Comparison of ENCODE assay signal across 2 cellular contexts in the genomic region with DNA sequence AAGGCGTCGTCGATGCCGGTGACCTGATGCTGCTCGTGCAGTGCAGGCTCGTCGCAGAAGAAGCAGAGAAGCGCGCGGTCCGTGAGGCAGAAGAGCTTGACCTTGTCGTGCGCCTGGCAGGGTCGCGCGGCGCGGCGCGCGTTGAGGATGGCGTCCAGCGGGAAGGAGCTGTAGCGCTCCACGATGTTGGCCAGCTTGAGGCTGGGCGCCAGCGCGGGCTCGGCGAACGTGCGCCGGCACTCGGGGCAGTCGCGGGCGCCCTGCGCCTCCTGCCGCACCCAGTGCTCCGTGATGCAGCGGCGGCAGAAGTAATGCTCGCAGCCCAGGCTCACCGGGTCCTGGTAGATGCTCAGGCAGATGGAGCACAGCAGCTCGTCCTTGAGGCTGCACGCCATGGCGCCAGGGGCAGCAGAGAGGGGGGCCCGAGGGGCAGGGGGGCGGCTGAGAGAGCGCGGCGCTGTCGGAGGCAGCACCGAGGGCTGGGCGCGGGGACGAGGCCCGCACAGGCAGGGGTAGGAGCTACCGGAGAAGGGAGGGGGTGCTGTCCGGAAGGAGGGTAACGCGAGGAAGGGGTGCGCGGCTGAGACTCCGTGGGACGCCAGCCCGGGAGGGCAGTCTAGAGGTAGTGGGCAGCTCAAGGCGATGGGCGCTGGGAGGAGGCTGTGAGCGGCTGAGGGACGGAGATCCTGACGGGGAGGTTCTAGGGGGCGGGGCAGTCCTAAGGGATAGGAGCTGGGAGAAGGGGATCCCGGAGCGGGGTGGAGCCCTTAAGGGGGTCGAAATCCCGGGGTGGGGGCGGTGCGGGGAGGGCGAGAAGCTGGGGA.
A peak's percentile ranks its signal among the peaks of the same experiment; 100 is the strongest.
TF ChIP-seq lines count a peak whose summit lies in the region.

No MANE protein-coding gene starts in this region.

TF ChIP-seq in SK-N-SH, 30 proteins besides CTCF, POLR2A, EP300 and RAD21 (continued from another document):
- TF ChIP-seq, protein P1, sequence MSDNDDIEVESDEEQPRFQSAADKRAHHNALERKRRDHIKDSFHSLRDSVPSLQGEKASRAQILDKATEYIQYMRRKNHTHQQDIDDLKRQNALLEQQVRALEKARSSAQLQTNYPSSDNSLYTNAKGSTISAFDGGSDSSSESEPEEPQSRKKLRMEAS (IDR thresholded peaks at IDR 0.05; ENCODE audit: low read depth) = peak; percentile 77

TF ChIP-seq in K562, 482 proteins besides CTCF, POLR2A, EP300 and RAD21 (continues in another document):
- TF ChIP-seq, protein P2, sequence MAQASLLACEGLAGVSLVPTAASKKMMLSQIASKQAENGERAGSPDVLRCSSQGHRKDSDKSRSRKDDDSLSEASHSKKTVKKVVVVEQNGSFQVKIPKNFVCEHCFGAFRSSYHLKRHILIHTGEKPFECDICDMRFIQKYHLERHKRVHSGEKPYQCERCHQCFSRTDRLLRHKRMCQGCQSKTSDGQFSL (CRISPR knock-in tag; IDR thresholded peaks at IDR 0.05) = no peak
- TF ChIP-seq, protein P2 (tag; IDR thresholded peaks at IDR 0.05) = no peak
- TF ChIP-seq CBX3 (IDR thresholded peaks at IDR 0.05; ENCODE audit: borderline replicate concordance in 1 of 2, low read length in 2 of 2) = 0 out of 3 replicates have a peak, but pooled peaks of 1 of the 2 experiments have one; percentile 36
- no peak for TF ChIP-seq SAFB (IDR thresholded peaks at IDR 0.05; ENCODE audit: borderline replicate concordance, low read depth, low read length)
- TF ChIP-seq, protein P3, sequence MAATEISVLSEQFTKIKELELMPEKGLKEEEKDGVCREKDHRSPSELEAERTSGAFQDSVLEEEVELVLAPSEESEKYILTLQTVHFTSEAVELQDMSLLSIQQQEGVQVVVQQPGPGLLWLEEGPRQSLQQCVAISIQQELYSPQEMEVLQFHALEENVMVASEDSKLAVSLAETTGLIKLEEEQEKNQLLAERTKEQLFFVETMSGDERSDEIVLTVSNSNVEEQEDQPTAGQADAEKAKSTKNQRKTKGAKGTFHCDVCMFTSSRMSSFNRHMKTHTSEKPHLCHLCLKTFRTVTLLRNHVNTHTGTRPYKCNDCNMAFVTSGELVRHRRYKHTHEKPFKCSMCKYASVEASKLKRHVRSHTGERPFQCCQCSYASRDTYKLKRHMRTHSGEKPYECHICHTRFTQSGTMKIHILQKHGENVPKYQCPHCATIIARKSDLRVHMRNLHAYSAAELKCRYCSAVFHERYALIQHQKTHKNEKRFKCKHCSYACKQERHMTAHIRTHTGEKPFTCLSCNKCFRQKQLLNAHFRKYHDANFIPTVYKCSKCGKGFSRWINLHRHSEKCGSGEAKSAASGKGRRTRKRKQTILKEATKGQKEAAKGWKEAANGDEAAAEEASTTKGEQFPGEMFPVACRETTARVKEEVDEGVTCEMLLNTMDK (IDR thresholded peaks at IDR 0.05; ENCODE audit: borderline replicate concordance, insufficient read depth, low read depth, low read length, poor library complexity, severe bottlenecking) = no peak
- 0 out of 2 replicates have a peak, but pooled peaks have one; percentile 33 for TF ChIP-seq GABPB1 (CRISPR knock-in tag; IDR thresholded peaks at IDR 0.05)
- TF ChIP-seq JUN (IDR thresholded peaks at IDR 0.05; ENCODE audit: borderline replicate concordance, low read depth, low read length) = no peak
- peak; percentile 44; the same call in 1 of the 2 replicates for TF ChIP-seq JUN (CRISPR knock-in tag; IDR thresholded peaks at IDR 0.05; ENCODE audit: borderline replicate concordance)
- peak; percentile 42; the same call in 1 of the 2 replicates for TF ChIP-seq ZEB2 (IDR thresholded peaks at IDR 0.05)
- peak; percentile 92 for TF ChIP-seq MGA (IDR thresholded peaks at IDR 0.05)
- peak; percentile 96 for TF ChIP-seq L3MBTL2 (IDR thresholded peaks at IDR 0.05)
- TF ChIP-seq MTA3 (IDR thresholded peaks at IDR 0.05; ENCODE audit: borderline replicate concordance) = 0 out of 2 replicates have a peak, but pooled peaks have one; percentile 39
- no peak for TF ChIP-seq ID3 (CRISPR knock-in tag; IDR thresholded peaks at IDR 0.05)
- TF ChIP-seq ID3 (tag; IDR thresholded peaks at IDR 0.05) = peak; percentile 54; the same call in 1 of the 2 replicates
- peak; percentile 60 for TF ChIP-seq FIP1L1 (IDR thresholded peaks at IDR 0.05; ENCODE audit: low read depth, low read length, poor library complexity, severe bottlenecking)
- TF ChIP-seq NFIC (IDR thresholded peaks at IDR 0.05) = peak; percentile 70
- 0 out of 2 replicates have a peak, but pooled peaks have one; percentile 35 for TF ChIP-seq ZC3H4 (CRISPR knock-in tag; IDR thresholded peaks at IDR 0.05; ENCODE audit: borderline replicate concordance)
- TF ChIP-seq ZNF282 (CRISPR knock-in tag; IDR thresholded peaks at IDR 0.05) = 0 out of 2 replicates have a peak, but pooled peaks have one; percentile 62
- no peak for TF ChIP-seq TAF9B (IDR thresholded peaks at IDR 0.05; ENCODE audit: partially characterized antibody)
- TF ChIP-seq TRIM24 (IDR thresholded peaks at IDR 0.05) = peak in 1 of 2 experiments; percentile 47; a peak in 1 of 4 replicates
- 0 out of 2 replicates have a peak, but pooled peaks have one; percentile 60 for TF ChIP-seq RREB1 (CRISPR knock-in tag; IDR thresholded peaks at IDR 0.05)
- TF ChIP-seq RBFOX2 (IDR thresholded peaks at IDR 0.05; ENCODE audit: low read depth, low read length) = peak; percentile 39
- TF ChIP-seq ZNF507 (tag; conservative IDR thresholded peaks at IDR 0.05) = no peak
- peak; percentile 65; the same call in 1 of the 2 replicates for TF ChIP-seq NR4A1 (CRISPR knock-in tag; IDR thresholded peaks at IDR 0.05)
- no peak for TF ChIP-seq NR4A1 (tag; IDR thresholded peaks at IDR 0.05)
- TF ChIP-seq ESRRA (IDR thresholded peaks at IDR 0.05; ENCODE audit: borderline replicate concordance, low read depth) = peak; percentile 66; the same call in 1 of the 2 replicates
